14 cellular contexts compared by ENCODE assay signal in genomic region chr20:1934578-1935573, GRCh38. TPM values are rescaled to one million over a fixed set of nuclear protein-coding genes. Genes with fewer than 3 reads are reported as not detected.
DNase-seq lines count a peak whose midpoint lies in the region; ATAC-seq and TF ChIP-seq lines count a peak whose summit lies in the region.
"Had no signal": no experiment of that assay in that cellular context is flagged by ENCODE, and none has a peak within 500 bp of the region (broad histone marks: within the 10 kb centered on the region; RNA-seq: fewer than 3 reads in every experiment).

No MANE protein-coding gene starts in this region.

- H2BK120ac ChIP-seq in IMR-90 (ENCODE audit: low read depth, low read length) (no peak overlapping the region), neuronal stem cell (ENCODE audit: low read depth, low read length) (no peak overlapping the region)

- POLR2A ChIA-PET in IMR-90 (lab: Charles Lee; ENCODE audit: unreplicated experiment), result no interaction called here

- H2AK5ac ChIP-seq in IMR-90 (ENCODE audit: low read depth, low read length), result no peak overlapping the region
- H2AK5ac ChIP-seq in neuronal stem cell (ENCODE audit: low read depth, low read length), result no peak overlapping the region

- no peaks in the 10 kb centered on the region for H3K9me3 Mint-ChIP-seq in stimulated activated memory B cell treated with anti-CD40 and anti-IgM and Interleukin-4, amounts not matched to agents 10 μg/mL and 1 μg/mL and 100 μg/mL, for 72 hours
- H3K9me3 Mint-ChIP-seq: neural crest cell had no signal

- H2AFZ ChIP-seq in IMR-90 (replicated peaks; ENCODE audit: low read length, poor library complexity), result no peak overlapping the region
- H2AFZ ChIP-seq in neuronal stem cell (ENCODE audit: low read length), result no peak overlapping the region

- H4K8ac ChIP-seq in IMR-90 (ENCODE audit: low read depth in 2 of 2, low read length in 2 of 2) (no peak overlapping the region), neuronal stem cell (ENCODE audit: low read depth, low read length) (no peak overlapping the region)

- H4K20me1 ChIP-seq in IMR-90 (ENCODE audit: insufficient read depth, low read length), result peaks cover 3% of the 10 kb centered on the region; the same call in 1 of the 2 replicates

- ATAC-seq in IMR-90 (ENCODE audit: low read depth), result peak; percentile 86
- no peak for ATAC-seq in stimulated activated memory B cell treated with anti-CD40 and anti-IgM and Interleukin-4, amounts not matched to agents 10 μg/mL and 1 μg/mL and 100 μg/mL, for 72 hours
- ATAC-seq in HG03571 (IDR thresholded peaks at IDR 0.05; ENCODE audit: unreplicated experiment), result no peak
- ATAC-seq: activated CD8-positive, alpha-beta memory T cell treated with anti-CD3 and anti-CD28 coated beads, Interleukin-2, amount 10 ng/mL, durations not matched to agents 7 days and 5 days; GM12878; K562; Panc1 had no signal

- H3K14ac ChIP-seq in IMR-90 (replicated peaks; ENCODE audit: low read depth, low read length), result no peak overlapping the region
- H3K14ac ChIP-seq in neuronal stem cell (ENCODE audit: low read length), result no peak overlapping the region

- peaks cover 9% of the 10 kb centered on the region for H3K4me1 Mint-ChIP-seq in stimulated activated memory B cell treated with anti-CD40 and anti-IgM and Interleukin-4, amounts not matched to agents 10 μg/mL and 1 μg/mL and 100 μg/mL, for 72 hours
- H3K4me1 Mint-ChIP-seq: activated CD8-positive, alpha-beta memory T cell treated with anti-CD3 and anti-CD28 coated beads, Interleukin-2, amount 10 ng/mL, durations not matched to agents 7 days and 5 days; neural crest cell had no signal

- H3K4me2 ChIP-seq in IMR-90 (ENCODE audit: low read depth, low read length) (no peak overlapping the region), neuronal stem cell (ENCODE audit: insufficient read depth, low read length, poor library complexity, severe bottlenecking) (no peak overlapping the region)

- H3K27me3 Mint-ChIP-seq in stimulated activated memory B cell treated with anti-CD40 and anti-IgM and Interleukin-4, amounts not matched to agents 10 μg/mL and 1 μg/mL and 100 μg/mL, for 72 hours, result no peaks in the 10 kb centered on the region

- 74% methylated on average over 13 of the region's 20 CpGs; no CpG with 5 or more reads in 1 of the 2 experiments for WGBS in IMR-90 (ENCODE audit: extremely low coverage in 2 of 2, insufficient read length in 1 of 2), 2 experiments
- WGBS in testis, 2 donors, result 67 to 81% methylated on average over 18 to 20 of the region's 20 CpGs
- WGBS in neuronal stem cell (ENCODE audit: extremely low coverage in 2 of 2, insufficient read length in 2 of 2, insufficient replicate concordance in 1 of 2), 2 donors, result no CpG with 5 or more reads among the region's 20 CpGs

- peaks cover 7% of the 10 kb centered on the region for H3K9me1 ChIP-seq in IMR-90 (ENCODE audit: insufficient read depth, low read length)

- intact Hi-C loops in IMR-90 (cut with micrococcal nuclease) (loop anchor here (2.0 kb wide), 1 partner anchor 34 kb away; no protein-coding TSS in a partner anchor), testis (cut with DNase I; ENCODE audit: low total_unique reads) (no loop called here)

- no peak for TF ChIP-seq CTCF in IMR-90 (conservative IDR thresholded peaks at IDR 0.05; ENCODE audit: low read depth, low read length)
- no peak for TF ChIP-seq CTCF in brain microvascular endothelial cell (IDR thresholded peaks at IDR 0.05; ENCODE audit: low read depth, low read length, missing control alignments)
- TF ChIP-seq CTCF in testis (IDR thresholded peaks at IDR 0.05), result no peak

- peak overlapping the region; percentile 11 for H2BK5ac ChIP-seq in IMR-90 (ENCODE audit: low read depth, low read length, poor library complexity, severe bottlenecking)
- no peak overlapping the region for H2BK5ac ChIP-seq in neuronal stem cell (ENCODE audit: low read length)

- in situ Hi-C loops in IMR-90 (cut with MboI; ENCODE audit: low sequenced_read_pairs) (no loop called here), brain microvascular endothelial cell (cut with HindIII; ENCODE audit: low pct_ligation_motif_present, low sequenced_read_pairs) (no loop called here)

- DNase-seq in IMR-90, result peak; percentile 78
- DNase-seq in brain microvascular endothelial cell, result peak; percentile 66
- DNase-seq in testis, result peak; percentile 52
- no peak for DNase-seq in SW480 (ENCODE audit: low spot score)
- DNase-seq in neuronal stem cell (ENCODE audit: low spot score), result no peak
- DNase-seq: activated CD8-positive, alpha-beta memory T cell treated with anti-CD3 and anti-CD28 coated beads, Interleukin-2, amount 10 ng/mL, durations not matched to agents 7 days and 5 days; stimulated activated CD8-positive, alpha-beta memory T cell treated with anti-CD3 and anti-CD28 coated beads, Interleukin-4, amount 100 ng/mL, for 48 hours had no signal

- no TSS peak for BruUV-seq in IMR-90 (replicated peaks; lab: Mats Ljungman, UMichigan)

- H3K36me3 Mint-ChIP-seq in stimulated activated memory B cell treated with anti-CD40 and anti-IgM and Interleukin-4, amounts not matched to agents 10 μg/mL and 1 μg/mL and 100 μg/mL, for 72 hours, result peaks cover 83% of the 10 kb centered on the region
- H3K36me3 Mint-ChIP-seq: activated CD8-positive, alpha-beta memory T cell treated with anti-CD3 and anti-CD28 coated beads, Interleukin-2, amount 10 ng/mL, durations not matched to agents 7 days and 5 days had no signal

- H3K23ac ChIP-seq in IMR-90 (ENCODE audit: low read depth, low read length) (no peak overlapping the region), neuronal stem cell (ENCODE audit: low read depth, low read length, poor library complexity) (no peak overlapping the region)

- no peak for TF ChIP-seq RAD21 in IMR-90 (IDR thresholded peaks at IDR 0.05; ENCODE audit: low read length)

- no peak overlapping the region for H3K27ac Mint-ChIP-seq in stimulated activated memory B cell treated with anti-CD40 and anti-IgM and Interleukin-4, amounts not matched to agents 10 μg/mL and 1 μg/mL and 100 μg/mL, for 72 hours
- H3K27ac Mint-ChIP-seq: activated CD8-positive, alpha-beta memory T cell treated with anti-CD3 and anti-CD28 coated beads, Interleukin-2, amount 10 ng/mL, durations not matched to agents 7 days and 5 days had no signal

- dilution Hi-C loops in IMR-90 (cut with HindIII; ENCODE audit: low sequenced_read_pairs, unreplicated experiment), result no loop called here

- H3K36me3 ChIP-seq in IMR-90 (ENCODE audit: control insufficient read depth, insufficient read depth, low read length) (peaks cover 23% of the 10 kb centered on the region), brain microvascular endothelial cell (replicated peaks) (no peaks in the 10 kb centered on the region), testis (ENCODE audit: low read depth, missing control alignments) (no peaks in the 10 kb centered on the region), neuronal stem cell (replicated peaks in 1 of 2; ENCODE audit: control insufficient read depth in 2 of 2, insufficient read depth in 2 of 2, low read length in 2 of 2) (peaks cover 0 to 3% of the 10 kb centered on the region in 2 donors)

- TF ChIP-seq POLR2A in IMR-90 (IDR thresholded peaks at IDR 0.05; ENCODE audit: low read depth, low read length) (no peak), testis (IDR thresholded peaks at IDR 0.05) (no peak)

- H2BK15ac ChIP-seq in IMR-90 (ENCODE audit: low read depth, low read length) (no peak overlapping the region; the same call in 2 of the 3 replicates), neuronal stem cell (ENCODE audit: low read length) (no peak overlapping the region)

- H3K4ac ChIP-seq in IMR-90 (ENCODE audit: low read depth, low read length) (no peak overlapping the region), neuronal stem cell (ENCODE audit: low read length) (no peak overlapping the region)

- H3K56ac ChIP-seq in IMR-90 (ENCODE audit: extremely low read depth, insufficient read depth, low read length), result no peak overlapping the region

- peaks cover 14% of the 10 kb centered on the region for H3K4me1 ChIP-seq in IMR-90 (ENCODE audit: control insufficient read depth, insufficient read depth, low read length)
- no peaks in the 10 kb centered on the region for H3K4me1 ChIP-seq in testis
- H3K4me1 ChIP-seq in neuronal stem cell (ENCODE audit: control insufficient read depth in 2 of 2, insufficient read depth in 1 of 2, low read depth in 1 of 2, low read length in 2 of 2), result no peaks in the 10 kb centered on the region

- H3K18ac ChIP-seq in IMR-90 (ENCODE audit: low read depth, low read length) (no peak overlapping the region), neuronal stem cell (ENCODE audit: low read length) (no peak overlapping the region)

- no peak overlapping the region for H2BK20ac ChIP-seq in IMR-90 (ENCODE audit: low read depth, low read length)

- no peak overlapping the region for H3K9ac ChIP-seq in IMR-90 (ENCODE audit: low read depth, low read length)
- no peak overlapping the region for H3K9ac ChIP-seq in neuronal stem cell (ENCODE audit: low read depth, low read length, poor library complexity)

- no peak overlapping the region for H4K5ac ChIP-seq in IMR-90 (ENCODE audit: low read depth, low read length)

- no peak overlapping the region for H2AK9ac ChIP-seq in IMR-90 (replicated peaks; ENCODE audit: low read depth, low read length, poor library complexity)

- H2BK12ac ChIP-seq in neuronal stem cell (ENCODE audit: low read length), result no peak overlapping the region

- H3K9me3 ChIP-seq in IMR-90 (ENCODE audit: control insufficient read depth, insufficient read depth, low read length), result no peaks in the 10 kb centered on the region
- no peaks in the 10 kb centered on the region for H3K9me3 ChIP-seq in testis
- no peaks in the 10 kb centered on the region for H3K9me3 ChIP-seq in neuronal stem cell (replicated peaks in 1 of 2; ENCODE audit: control insufficient read depth in 2 of 2, insufficient read depth in 1 of 2, low read depth in 1 of 2, low read length in 2 of 2)

- H3K4me3 Mint-ChIP-seq in stimulated activated memory B cell treated with anti-CD40 and anti-IgM and Interleukin-4, amounts not matched to agents 10 μg/mL and 1 μg/mL and 100 μg/mL, for 72 hours, result no peak overlapping the region
- H3K4me3 Mint-ChIP-seq: activated CD8-positive, alpha-beta memory T cell treated with anti-CD3 and anti-CD28 coated beads, Interleukin-2, amount 10 ng/mL, durations not matched to agents 7 days and 5 days; neural crest cell had no signal

- H4K91ac ChIP-seq in IMR-90 (ENCODE audit: insufficient read depth, low read depth, low read length), result no peak overlapping the region
- no peak overlapping the region for H4K91ac ChIP-seq in neuronal stem cell (ENCODE audit: low read depth, low read length, poor library complexity)

- CTCF ChIA-PET in IMR-90 (lab: Yijun Ruan, JAX), result interaction anchor here (0.5 to 1.5 kb wide), 3 partner anchors 31 to 620 kb away, joined by 3 to 5 read pairs (median 3); no protein-coding TSS in a partner anchor

- H3K79me1 ChIP-seq in IMR-90 (ENCODE audit: low read depth in 1 of 2, low read length in 2 of 2) (no peaks in the 10 kb centered on the region), neuronal stem cell (ENCODE audit: low read depth, low read length) (no peaks in the 10 kb centered on the region)

- H3K27me3 ChIP-seq in IMR-90 (ENCODE audit: control insufficient read depth, insufficient read depth, low read length) (no peaks in the 10 kb centered on the region), brain microvascular endothelial cell (replicated peaks) (no peaks in the 10 kb centered on the region), layer of hippocampus (ENCODE audit: control insufficient read depth, insufficient read depth, low read length) (no peaks in the 10 kb centered on the region), testis (no peaks in the 10 kb centered on the region), neuronal stem cell (ENCODE audit: control insufficient read depth in 3 of 3, insufficient read depth in 3 of 3, low read depth in 1 of 3, low read length in 3 of 3) (no peaks in the 10 kb centered on the region)

- H3K27ac ChIP-seq in IMR-90 (ENCODE audit: insufficient read depth, low read length), result no peak overlapping the region; the same call in 1 of the 2 replicates
- H3K27ac ChIP-seq in brain microvascular endothelial cell, result no peak overlapping the region
- peak overlapping the region; percentile 75 for H3K27ac ChIP-seq in layer of hippocampus (ENCODE audit: low read depth, low read length)
- peak overlapping the region; percentile 11 to 42 for H3K27ac ChIP-seq in testis
- H3K27ac ChIP-seq in neuronal stem cell (replicated peaks; ENCODE audit: low read length), result no peak overlapping the region

- H3K4me3 ChIP-seq in IMR-90 (ENCODE audit: insufficient read depth, low read depth, low read length) (no peak overlapping the region), brain microvascular endothelial cell (ENCODE audit: low read depth, low read length) (no peak overlapping the region), testis (no peak overlapping the region), neuronal stem cell (ENCODE audit: low read length in 2 of 2) (no peak overlapping the region)
- H3K4me3 ChIP-seq: GM12878, K562 had no signal

RNA-seq across cellular contexts. Expression of gene SIRPA, which starts 39.7 kb away (rescaled TPM):
- total RNA-seq in IMR-90 (2012; rRNA removed), result 9.7 and 9.9 TPM in 2 replicates
- polyA plus RNA-seq in IMR-90 (2012; rRNA removed), result 37.2 and 40.2 TPM in 2 replicates
- 25.7 and 34.3 TPM in 2 replicates for polyA plus RNA-seq in IMR-90 (2012; cell fraction: cytosol; rRNA removed)
- polyA plus RNA-seq in IMR-90 (2012; cell fraction: nucleus; rRNA removed; ENCODE audit: low replicate concordance), result 30.5 and 36.1 TPM in 2 replicates
- 10 to 100 TPM; 18.4 to 21.0 TPM for total RNA-seq in testis
- 25.7 TPM for polyA plus RNA-seq in testis (ENCODE audit: insufficient read depth, low read depth, low replicate concordance)
- 8.4 TPM for polyA plus RNA-seq in neuronal stem cell (2013, experiment 1 of 2)
- 8.4 TPM for polyA plus RNA-seq in neuronal stem cell (2013, experiment 2 of 2)
- total RNA-seq: activated CD8-positive, alpha-beta memory T cell treated with anti-CD3 and anti-CD28 coated beads, Interleukin-2, amount 10 ng/mL, durations not matched to agents 7 days and 5 days had no signal

RNA-seq across cellular contexts. Expression of gene PDYN, which starts 59.0 kb away (rescaled TPM):
- total RNA-seq in IMR-90 (2012; rRNA removed) (not detected in 2 replicates), testis (1 to 10 TPM; 1.6 to 4.2 TPM)
- polyA plus RNA-seq in IMR-90 (2012; rRNA removed) (not detected in 2 replicates), testis (ENCODE audit: insufficient read depth, low read depth, low replicate concordance) (5.2 TPM)
- polyA plus RNA-seq in IMR-90 (2012; cell fraction: cytosol; rRNA removed), result not detected in 2 replicates
- not detected in 2 replicates for polyA plus RNA-seq in IMR-90 (2012; cell fraction: nucleus; rRNA removed; ENCODE audit: low replicate concordance)
- 0.06 TPM for polyA plus RNA-seq in neuronal stem cell (2013, experiment 1 of 2)
- polyA plus RNA-seq in neuronal stem cell (2013, experiment 2 of 2), result 0.01 TPM
- total RNA-seq: activated CD8-positive, alpha-beta memory T cell treated with anti-CD3 and anti-CD28 coated beads, Interleukin-2, amount 10 ng/mL, durations not matched to agents 7 days and 5 days; GM12878; K562 had no signal
- polyA plus RNA-seq: GM12878, K562 had no signal

Comparison
In these comparisons a context has a peak if more than half of its experiments do, and no peak if none do; other contexts are left out.
1. DNase-seq: peak in IMR-90 (single experiment), brain microvascular endothelial cell (single experiment) and testis (single experiment); none in SW480 (single experiment) and neuronal stem cell (single experiment).
2. H3K27ac ChIP-seq: peak in layer of hippocampus (single experiment) and testis (2 of 2); none in IMR-90 (single experiment), brain microvascular endothelial cell (single experiment) and neuronal stem cell (single experiment).